8 cellular contexts compared by ENCODE assay signal in the genomic region with DNA sequence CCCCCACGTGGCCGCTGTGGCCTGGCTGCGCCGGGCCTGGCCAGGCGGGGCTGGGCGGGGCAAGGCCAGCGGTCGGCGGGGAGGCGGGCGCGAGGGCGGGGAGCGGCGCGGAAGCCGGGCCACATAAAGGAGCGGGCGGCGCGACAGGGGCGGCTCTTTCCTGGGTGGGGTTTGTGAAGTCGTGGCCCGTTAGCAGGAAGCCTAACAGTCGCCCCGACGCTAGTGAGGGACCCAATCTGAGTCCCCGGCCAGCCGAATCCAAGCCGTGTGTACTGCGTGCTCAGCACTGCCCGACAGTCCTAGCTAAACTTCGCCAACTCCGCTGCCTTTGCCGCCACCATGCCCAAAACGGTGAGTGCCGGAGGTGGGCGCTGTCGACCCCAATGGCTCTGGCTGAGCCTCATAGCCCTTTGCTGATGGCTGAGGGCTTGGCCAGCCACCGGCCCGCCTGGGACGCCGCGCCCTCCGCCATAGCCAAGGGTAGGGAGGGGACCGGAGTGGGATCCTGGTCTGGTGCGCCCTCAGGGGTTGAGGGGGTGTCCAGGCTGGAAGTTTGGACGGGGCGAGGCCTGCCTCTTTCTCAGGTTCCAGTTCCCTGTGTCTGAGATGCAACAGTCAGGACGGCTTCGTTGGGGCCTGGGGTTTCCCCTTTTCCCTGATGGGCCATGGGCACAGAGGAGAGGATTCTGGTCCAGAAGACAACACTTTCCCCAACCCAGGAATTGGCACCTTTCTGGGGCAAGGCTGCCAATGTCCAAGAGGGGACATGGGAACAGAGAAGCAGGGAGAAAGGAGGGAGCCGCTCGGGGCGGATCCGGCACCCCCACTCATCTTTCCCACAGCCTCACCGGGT. TPM values are rescaled to one million over a fixed set of nuclear protein-coding genes. Genes with fewer than 3 reads are reported as not detected.
DNase-seq lines count a peak whose midpoint lies in the region; ATAC-seq, FAIRE-seq and TF ChIP-seq lines count a peak whose summit lies in the region.

A gene (plus strand): TSS at position 152 of the 853 bp plus-strand sequence. CDS start 188 bp downstream, at position 340.

- H2AFZ ChIP-seq in HepG2 (ENCODE audit: low read length): no peak within 1 kb of the TSS

- POLR2A ChIA-PET in HepG2 (lab: Yijun Ruan, JAX): no interaction called here

- CTCF ChIA-PET in HepG2 (lab: Yijun Ruan, JAX; ENCODE audit: low intra/inter-chr PET ratio, low total read pairs): no interaction called here

- TF ChIP-seq POLR2A in HepG2 (IDR thresholded peaks at IDR 0.05; ENCODE audit: insufficient read depth in 1 of 2, low read depth in 2 of 2, low read length in 2 of 2) (no peak), Peyer's patch (IDR thresholded peaks at IDR 0.05) (peak; percentile 25 to 41), testis (IDR thresholded peaks at IDR 0.05) (no peak)

- WGBS in liver: 3% methylated on average over 54 of the region's 56 CpGs
- WGBS in HepG2 (ENCODE audit: low lambda C conversion rate): no CpG with 5 or more reads among the region's 56 CpGs
- 0% methylated on average over 2 to 29 of the region's 56 CpGs for WGBS in testis, 2 donors

- DNase-seq in HepG2 (ENCODE audit: low spot score): no peak
- DNase-seq in Peyer's patch: peak; percentile 64 to 89 (median 77)
- peak; percentile 71 for DNase-seq in activated T-helper 9 cell treated with anti-CD3 and anti-CD28 coated beads, Interleukin-2, amount 50 U/mL, for 16 hours (ENCODE audit: low read depth)
- DNase-seq in foreskin fibroblast: peak; percentile 53 to 81
- peak; percentile 2 for DNase-seq in occipital lobe (lab: John Stamatoyannopoulos, UW)
- DNase-seq in testis: peak; percentile 71

- no TSS peak for BruUV-seq in HepG2 (replicated peaks; lab: Mats Ljungman, UMichigan)

- H3K27me3 ChIP-seq in liver (ENCODE audit: control insufficient read depth in 4 of 4, insufficient read depth in 4 of 4, low read length in 3 of 4) (no peaks in the 10 kb centered on the region), HepG2 (ENCODE audit: control insufficient read depth in 1 of 2, insufficient read depth in 2 of 2, low read length in 2 of 2) (no peaks in the 10 kb centered on the region), Peyer's patch (no peaks in the 10 kb centered on the region), testis (no peaks in the 10 kb centered on the region)

- H3K4me3 ChIP-seq in liver (ENCODE audit: low read depth in 1 of 3, low read length in 3 of 3) (peak within 1 kb of the TSS; percentile 74 to 86 (median 77)), HepG2 (replicated peaks in 1 of 3; ENCODE audit: insufficient read depth in 1 of 3, low read depth in 2 of 3, low read length in 3 of 3) (no peak within 1 kb of the TSS), Peyer's patch (peak within 1 kb of the TSS; percentile 59 to 69 (median 65)), foreskin fibroblast (ENCODE audit: low read depth in 1 of 2, low read length in 2 of 2) (peak within 1 kb of the TSS; percentile 79 to 81), testis (peak within 1 kb of the TSS; percentile 62 to 68)

- TF ChIP-seq EP300 in HepG2 (IDR thresholded peaks at IDR 0.05; ENCODE audit: low read depth in 2 of 2, low read length in 2 of 2): no peak
- no peak for TF ChIP-seq EP300 in HepG2 (CRISPR knock-in tag; IDR thresholded peaks at IDR 0.05; ENCODE audit: borderline replicate concordance)

- H3K4me1 ChIP-seq in liver (ENCODE audit: control insufficient read depth in 4 of 4, insufficient read depth in 4 of 4, low read length in 3 of 4) (peaks cover 0 to 13% (median 5%) of the 10 kb centered on the region in 4 donors), HepG2 (ENCODE audit: insufficient read depth, low read length) (no peaks in the 10 kb centered on the region), Peyer's patch (peaks cover 0 to 9% (median 0%) of the 10 kb centered on the region in 4 donors), testis (no peaks in the 10 kb centered on the region)

- H4K20me1 ChIP-seq in HepG2 (ENCODE audit: insufficient read depth, low read length): no peaks in the 10 kb centered on the region

- H3K36me3 ChIP-seq in liver (ENCODE audit: control insufficient read depth in 4 of 4, insufficient read depth in 3 of 4, low read depth in 1 of 4, low read length in 3 of 4): no peaks in the 10 kb centered on the region
- H3K36me3 ChIP-seq in HepG2 (replicated peaks in 1 of 2; ENCODE audit: control insufficient read depth in 1 of 2, insufficient read depth in 2 of 2, low read length in 2 of 2): no peaks in the 10 kb centered on the region
- H3K36me3 ChIP-seq in Peyer's patch: no peaks in the 10 kb centered on the region
- H3K36me3 ChIP-seq in testis (ENCODE audit: low read depth, missing control alignments): no peaks in the 10 kb centered on the region

- TF ChIP-seq RAD21 in liver (IDR thresholded peaks at IDR 0.05) (no peak), HepG2 (CRISPR knock-in tag; IDR thresholded peaks at IDR 0.05) (no peak)

- intact Hi-C loops in HepG2 (cut with micrococcal nuclease; ENCODE audit: unreplicated experiment) (no loop called here), testis (cut with DNase I; ENCODE audit: low total_unique reads) (no loop called here)

- in situ Hi-C loops in HepG2 (cut with HindIII; ENCODE audit: extremely low pct_ligation_motif_present, low pct_unique_long_range_greater_than_20kb): no loop called here

- TF ChIP-seq CTCF in liver (IDR thresholded peaks at IDR 0.05; ENCODE audit: low read depth, low read length, missing input control) (no peak), HepG2 (CRISPR knock-in tag; IDR thresholded peaks at IDR 0.05) (no peak), Peyer's patch (IDR thresholded peaks at IDR 0.05) (no peak), foreskin fibroblast (IDR thresholded peaks at IDR 0.05; ENCODE audit: low read depth, low read length) (peak; percentile 1), testis (IDR thresholded peaks at IDR 0.05) (no peak)

- H3K4me2 ChIP-seq in HepG2 (ENCODE audit: low read depth, low read length): no peak within 1 kb of the TSS

- no peak for FAIRE-seq in HepG2 (lab: Jason Lieb, UNC)

- H3K27ac ChIP-seq in liver (ENCODE audit: low read depth in 1 of 2, low read length in 2 of 2): peak within 1 kb of the TSS; percentile 76 to 85
- H3K27ac ChIP-seq in HepG2 (ENCODE audit: extremely low read length, insufficient read depth, low read length): no peak within 1 kb of the TSS
- peak within 1 kb of the TSS; percentile 89 to 92 (median 92) for H3K27ac ChIP-seq in Peyer's patch
- H3K27ac ChIP-seq in testis: peak within 1 kb of the TSS; percentile 84 to 89

- H3K79me2 ChIP-seq in HepG2 (ENCODE audit: insufficient read depth, low read length): no peaks in the 10 kb centered on the region

- ATAC-seq in HepG2 (no peak), HG03103 (IDR thresholded peaks at IDR 0.05; ENCODE audit: low read depth, unreplicated experiment) (peak; percentile 67)

- H3K9me3 ChIP-seq in liver (ENCODE audit: control insufficient read depth in 4 of 4, low read length in 3 of 4) (no peaks in the 10 kb centered on the region), HepG2 (ENCODE audit: low read length) (no peaks in the 10 kb centered on the region), Peyer's patch (no peaks in the 10 kb centered on the region), testis (no peaks in the 10 kb centered on the region)

- H3K9ac ChIP-seq in liver (ENCODE audit: low read depth in 1 of 2, low read length in 2 of 2) (peak within 1 kb of the TSS; percentile 52 to 88), HepG2 (ENCODE audit: insufficient read depth, low read depth, low read length) (no peak within 1 kb of the TSS)

TF ChIP-seq in HepG2, 621 proteins besides CTCF, POLR2A, EP300 and RAD21 (continues in another document):
- TF ChIP-seq CREB1 (IDR thresholded peaks at IDR 0.05): no peak
- no peak for TF ChIP-seq CREB1 (CRISPR knock-in tag; IDR thresholded peaks at IDR 0.05)
- no peak for TF ChIP-seq ZNF780A (CRISPR knock-in tag; IDR thresholded peaks at IDR 0.05)
- TF ChIP-seq, protein P1, sequence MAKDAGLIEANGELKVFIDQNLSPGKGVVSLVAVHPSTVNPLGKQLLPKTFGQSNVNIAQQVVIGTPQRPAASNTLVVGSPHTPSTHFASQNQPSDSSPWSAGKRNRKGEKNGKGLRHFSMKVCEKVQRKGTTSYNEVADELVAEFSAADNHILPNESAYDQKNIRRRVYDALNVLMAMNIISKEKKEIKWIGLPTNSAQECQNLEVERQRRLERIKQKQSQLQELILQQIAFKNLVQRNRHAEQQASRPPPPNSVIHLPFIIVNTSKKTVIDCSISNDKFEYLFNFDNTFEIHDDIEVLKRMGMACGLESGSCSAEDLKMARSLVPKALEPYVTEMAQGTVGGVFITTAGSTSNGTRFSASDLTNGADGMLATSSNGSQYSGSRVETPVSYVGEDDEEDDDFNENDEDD (CRISPR knock-in tag; IDR thresholded peaks at IDR 0.05; ENCODE audit: borderline replicate concordance): no peak

RNA-seq across cellular contexts. Expression of the gene that starts here (rescaled TPM):
- total RNA-seq in liver: 10 to 100 TPM; 34.6 to 46.5 TPM
- polyA plus RNA-seq in liver: 10 to 100 TPM; 24.3 to 70.0 TPM
- not detected in 2 replicates for total RNA-seq in HepG2 (2016; rRNA removed; fragmentation: Illumina TruSeq; extraction: Trizol)
- not detected in 2 replicates for total RNA-seq in HepG2 (2016; cell fraction: cytosol; rRNA removed; fragmentation: Illumina TruSeq; extraction: Trizol; ENCODE audit: low read depth)
- total RNA-seq in HepG2 (2016; cell fraction: insoluble cytoplasmic fraction; rRNA removed; fragmentation: Illumina TruSeq; extraction: Trizol): not detected in 2 replicates
- not detected in 2 replicates for total RNA-seq in HepG2 (2016; cell fraction: membrane; rRNA removed; fragmentation: Illumina TruSeq; extraction: Trizol)
- 0.09 TPM in 1 of 2 replicates, not detected in the other for total RNA-seq in HepG2 (2016; cell fraction: nucleus; rRNA removed; fragmentation: Illumina TruSeq; extraction: Trizol)
- polyA plus RNA-seq in HepG2 (2011; rRNA removed): 0.15 and 0.40 TPM in 2 replicates
- polyA plus RNA-seq in HepG2 (2011; cell fraction: cytosol; rRNA removed): 0.12 and 0.19 TPM in 2 replicates
- polyA plus RNA-seq in HepG2 (2011; cell fraction: nucleus; rRNA removed): 0.06 and 0.29 TPM in 2 replicates
- 0.09 TPM in 1 of 2 replicates, not detected in the other for polyA plus RNA-seq in HepG2 (2012)
- polyA plus RNA-seq in HepG2 (2016; cell fraction: cytosol; fragmentation: Illumina TruSeq; extraction: Trizol; ENCODE audit: low read depth): not detected in 2 replicates
- polyA plus RNA-seq in HepG2 (2016; cell fraction: insoluble cytoplasmic fraction; fragmentation: Illumina TruSeq; extraction: Trizol; ENCODE audit: low read depth): 0.05 TPM in 1 of 2 replicates, not detected in the other
- not detected in 2 replicates for polyA plus RNA-seq in HepG2 (2016; cell fraction: membrane; fragmentation: Illumina TruSeq; extraction: Trizol; ENCODE audit: low read depth)
- polyA plus RNA-seq in HepG2 (2016; cell fraction: nucleus; fragmentation: Illumina TruSeq; extraction: Trizol; ENCODE audit: insufficient read depth, low read depth): not detected in 2 replicates
- 0.94 and 357 TPM in 2 replicates for polyA minus RNA-seq in HepG2 (2011; rRNA and poly(A)+ RNA removed; ENCODE audit: low replicate concordance)
- polyA minus RNA-seq in HepG2 (2011; cell fraction: cytosol; rRNA and poly(A)+ RNA removed): 0.59 and 0.70 TPM in 2 replicates
- 0.37 and 0.52 TPM in 2 replicates for polyA minus RNA-seq in HepG2 (2011; cell fraction: nucleus; rRNA and poly(A)+ RNA removed)
- total RNA-seq in Peyer's patch: 100 to 1,000 TPM in 1 of 4 donors, 10 to 100 TPM in 3; 22.4 to 126 (median 33.4) TPM
- total RNA-seq in occipital lobe: 24.8 TPM
- 10 to 100 TPM; 30.1 to 53.1 TPM for total RNA-seq in testis
- polyA plus RNA-seq in testis (ENCODE audit: insufficient read depth, low read depth, low replicate concordance): 82.7 TPM

Comparison
In these comparisons a context has a peak if more than half of its experiments do, and no peak if none do; other contexts are left out.
1. RNA of the gene that starts here (total RNA-seq): 30.1 to 53.1 TPM in testis, 34.6 to 46.5 TPM in liver, 22.4 to 126 TPM in Peyer's patch and 24.8 TPM in occipital lobe (single experiment); 0.09 TPM in HepG2; every median in the first group is over 10 times any median in the second.
2. RNA of the gene that starts here (polyA plus RNA-seq): 82.7 TPM in testis (single experiment) and 24.3 to 70.0 TPM in liver; 0.05 to 0.40 TPM in HepG2; every median in the first group is over 10 times any median in the second.
3. H3K4me3 ChIP-seq: peak in liver (3 of 3), Peyer's patch (4 of 4), foreskin fibroblast (2 of 2) and testis (2 of 2); none in HepG2 (0 of 3).
4. POLR2A ChIP-seq: peak in Peyer's patch (2 of 2); none in HepG2 (0 of 2) and testis (single experiment).